Comparison of ENCODE assay signal across 11 cellular contexts in genomic region chr2:238281826-238282480, GRCh38.
"Had no signal": no experiment of that assay in that cellular context is flagged by ENCODE, and none has a peak within 500 bp of the region (broad histone marks: within the 10 kb centered on the region; RNA-seq: fewer than 3 reads in every experiment).

No MANE protein-coding gene starts in this region.

- H3K4me3 Mint-ChIP-seq: activated naive CD4-positive, alpha-beta T cell treated with anti-CD3 and anti-CD28 coated beads, Interleukin-2, amount 50 U/mL, for 24 hours; nephron; stimulated activated effector memory CD8-positive, alpha-beta T cell treated with anti-CD3 and anti-CD28 coated beads, Interleukin-12 subunit alpha, Interleukin-12 subunit beta, amount 100 ng/mL, for 72 hours had no signal

- H3K27me3 ChIP-seq: hepatocyte, ovary had no signal

- H3K27me3 Mint-ChIP-seq: activated naive CD4-positive, alpha-beta T cell treated with anti-CD3 and anti-CD28 coated beads, Interleukin-2, amount 50 U/mL, for 24 hours had no signal

- DNase-seq: activated effector memory CD4-positive, alpha-beta T cell treated with Interleukin-2 at 50 U/mL for 16 hours; activated T-cell treated with anti-CD3 and anti-CD28 coated beads for 4 hours; caudate nucleus; ovary; T-helper 9 cell had no signal

- H3K27ac ChIP-seq: ovary had no signal

- H3K36me3 ChIP-seq: ovary had no signal

- ATAC-seq: activated CD4-positive, CD25-positive, alpha-beta regulatory T cell treated with anti-CD3 and anti-CD28 coated beads, Interleukin-2, amount 50 U/mL, for 24 hours; esophagus mucosa; stimulated activated effector memory CD8-positive, alpha-beta T cell treated with anti-CD3 and anti-CD28 coated beads, Interleukin-12 subunit alpha, Interleukin-12 subunit beta, amount 100 ng/mL, for 72 hours had no signal

- H3K4me3 ChIP-seq: hepatocyte, ovary had no signal

- H3K9me3 Mint-ChIP-seq: activated naive CD4-positive, alpha-beta T cell treated with anti-CD3 and anti-CD28 coated beads, Interleukin-2, amount 50 U/mL, for 24 hours; nephron; stimulated activated effector memory CD8-positive, alpha-beta T cell treated with anti-CD3 and anti-CD28 coated beads, Interleukin-12 subunit alpha, Interleukin-12 subunit beta, amount 100 ng/mL, for 72 hours had no signal

- H3K27ac Mint-ChIP-seq: activated naive CD4-positive, alpha-beta T cell treated with anti-CD3 and anti-CD28 coated beads, Interleukin-2, amount 50 U/mL, for 24 hours; nephron; stimulated activated effector memory CD8-positive, alpha-beta T cell treated with anti-CD3 and anti-CD28 coated beads, Interleukin-12 subunit alpha, Interleukin-12 subunit beta, amount 100 ng/mL, for 72 hours had no signal

- H3K9me3 ChIP-seq: ovary had no signal
